Comparison of ENCODE assay signal across 24 cellular contexts in the genomic region with DNA sequence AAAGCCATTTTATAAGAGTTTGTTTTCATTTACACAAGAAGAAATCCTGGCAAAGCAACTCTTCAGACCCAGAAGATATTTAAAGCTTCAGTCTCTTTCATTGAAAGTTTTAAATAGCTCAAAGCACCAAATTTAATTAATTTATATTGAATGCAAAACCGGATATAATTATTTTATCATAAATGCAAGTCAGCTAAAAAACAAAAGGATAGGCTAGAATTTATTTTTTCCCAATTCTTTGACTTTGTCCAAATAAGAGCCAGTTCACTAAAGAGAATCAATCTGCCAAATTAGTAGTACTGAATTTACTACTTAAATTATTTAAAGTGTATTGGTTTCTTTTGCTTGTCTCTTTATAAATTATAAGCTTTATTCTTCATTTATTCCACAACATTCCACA.
"Had no signal": no experiment of that assay in that cellular context is flagged by ENCODE, and none has a peak within 500 bp of the region (broad histone marks: within the 10 kb centered on the region; RNA-seq: fewer than 3 reads in every experiment).

No MANE protein-coding gene starts in this region.

- H3K36me3 ChIP-seq: esophagus muscularis mucosa, gastroesophageal sphincter, heart left ventricle, left lung, lower lobe of right lung had no signal

- H3K4me1 Mint-ChIP-seq: immature natural killer cell, naive B cell had no signal

- H3K27me3 ChIP-seq: dorsolateral prefrontal cortex, esophagus muscularis mucosa, foreskin keratinocyte, gastroesophageal sphincter, heart left ventricle, hepatocyte, left lung had no signal

- H2AFZ ChIP-seq: hepatocyte had no signal

- DNase-seq: dermis blood vessel endothelial cell; dorsolateral prefrontal cortex; effector CD4-positive, alpha-beta T cell; effector memory CD4-positive, alpha-beta T cell; foreskin keratinocyte; heart left ventricle; hypothalamus; immature natural killer cell; left cardiac atrium; left lung; left ventricle myocardium superior; lower lobe of right lung; mesenchymal stem cell; mucosa of descending colon; naive B cell had no signal

- ATAC-seq: foreskin keratinocyte, gastroesophageal sphincter, heart left ventricle, left cardiac atrium, left lung, left ventricle myocardium superior, lower lobe of right lung, mucosa of descending colon had no signal

- H3K9me3 ChIP-seq: esophagus muscularis mucosa, gastroesophageal sphincter, heart left ventricle, left lung, lower lobe of right lung, mucosa of descending colon had no signal

- H3K27ac ChIP-seq: coronary artery, dorsolateral prefrontal cortex, esophagus muscularis mucosa, foreskin keratinocyte, gastroesophageal sphincter, heart left ventricle, hepatocyte, left lung, lower lobe of right lung had no signal

- H3K4me1 ChIP-seq: left lung, lower lobe of right lung had no signal

- H3K36me3 Mint-ChIP-seq: immature natural killer cell, mesothelial cell of epicardium, naive B cell had no signal

- H3K4me3 Mint-ChIP-seq: immature natural killer cell, mesothelial cell of epicardium, naive B cell had no signal

- H3K4me2 ChIP-seq: hepatocyte had no signal

- H3K27ac Mint-ChIP-seq: immature natural killer cell, mesothelial cell of epicardium, naive B cell had no signal

- H3K9me3 Mint-ChIP-seq: mesothelial cell of epicardium had no signal

- H3K4me3 ChIP-seq: coronary artery, dorsolateral prefrontal cortex, esophagus muscularis mucosa, gastroesophageal sphincter, heart left ventricle, hepatocyte, left lung, lower lobe of right lung, mucosa of descending colon had no signal

- FAIRE-seq: colon, endothelial cell of umbilical vein, frontal cortex, keratinocyte had no signal

- H3K27me3 Mint-ChIP-seq: naive B cell had no signal
